Comparison of ENCODE assay signal across 1 cellular context in genomic region chr6:78492351-78493010, GRCh38.
TF ChIP-seq lines count a peak whose summit lies in the region.

No MANE protein-coding gene starts in this region.

TF ChIP-seq in GM23338, 12 proteins besides CTCF, POLR2A, EP300 and RAD21 (continued from another document):
- TF ChIP-seq EZH2phosphoT487 (IDR thresholded peaks at IDR 0.05; ENCODE audit: unreplicated experiment) = no peak
- no peak for TF ChIP-seq ETS1 (IDR thresholded peaks at IDR 0.05)
